In genomic region chr9:105608685-105609598, GRCh38 we compare ENCODE assay signal across 8 cellular contexts. TPM values are rescaled to one million over a fixed set of nuclear protein-coding genes. Genes with fewer than 3 reads are reported as not detected.
A peak's percentile ranks its signal among the peaks of the same experiment; 100 is the strongest.
DNase-seq lines count a peak whose midpoint lies in the region; ATAC-seq and TF ChIP-seq lines count a peak whose summit lies in the region.

No MANE protein-coding gene starts in this region.

- no peak overlapping the region for H3K27ac Mint-ChIP-seq in naive thymus-derived CD4-positive, alpha-beta T cell
- no peak overlapping the region for H3K27ac Mint-ChIP-seq in activated T-helper 1 cell treated with anti-CD3 and anti-CD28 coated beads, Interleukin-12 subunit alpha, Interleukin-12 subunit beta, Interleukin-2, Interleukin-4 antibody, amounts not matched to agents 30 ng/mL and 10 ng/mL and 1 ng/mL, durations not matched to agents 14 hours and 24 hours and 36 hours

- peak; percentile 31 to 83 (median 68) for TF ChIP-seq CTCF in dorsolateral prefrontal cortex (IDR thresholded peaks at IDR 0.05 in 54 of 56, conservative IDR thresholded peaks at IDR 0.05 in 2 of 56; ENCODE audit: low read depth in 1 of 56, partially characterized antibody in 56 of 56)

- no peak overlapping the region for H3K27ac ChIP-seq in dorsolateral prefrontal cortex
- H3K27ac ChIP-seq in naive thymus-derived CD4-positive, alpha-beta T cell (ENCODE audit: low read depth, low read length): no peak overlapping the region

- H3K27me3 Mint-ChIP-seq in naive thymus-derived CD4-positive, alpha-beta T cell: no peaks in the 10 kb centered on the region
- H3K27me3 Mint-ChIP-seq in activated T-helper 1 cell treated with anti-CD3 and anti-CD28 coated beads, Interleukin-12 subunit alpha, Interleukin-12 subunit beta, Interleukin-2, Interleukin-4 antibody, amounts not matched to agents 30 ng/mL and 10 ng/mL and 1 ng/mL, durations not matched to agents 14 hours and 24 hours and 36 hours (ENCODE audit: insufficient read depth): no peaks in the 10 kb centered on the region

- H3K9me3 ChIP-seq in naive thymus-derived CD4-positive, alpha-beta T cell (ENCODE audit: control insufficient read depth in 2 of 3, low read length in 3 of 3): no peaks in the 10 kb centered on the region

- peaks cover 0 to 5% (median 0%) of the 10 kb centered on the region in 7 donors for H3K4me1 Mint-ChIP-seq in naive thymus-derived CD4-positive, alpha-beta T cell
- H3K4me1 Mint-ChIP-seq in activated T-helper 1 cell treated with anti-CD3 and anti-CD28 coated beads, Interleukin-12 subunit alpha, Interleukin-12 subunit beta, Interleukin-2, Interleukin-4 antibody, amounts not matched to agents 30 ng/mL and 10 ng/mL and 1 ng/mL, durations not matched to agents 14 hours and 24 hours and 36 hours (ENCODE audit: low read depth): no peaks in the 10 kb centered on the region

- CTCF ChIA-PET in naive thymus-derived CD4-positive, alpha-beta T cell (lab: Charles Lee): interaction anchor here (0.7 to 3.3 kb wide), 10 partner anchors 13 to 273 kb away, joined by 3 to 13 read pairs (median 4); no protein-coding TSS in a partner anchor

- H3K27me3 ChIP-seq in dorsolateral prefrontal cortex: no peaks in the 10 kb centered on the region
- H3K27me3 ChIP-seq in naive thymus-derived CD4-positive, alpha-beta T cell (ENCODE audit: control insufficient read depth in 2 of 2, insufficient read depth in 2 of 2, low read length in 2 of 2): no peaks in the 10 kb centered on the region

- H3K4me3 Mint-ChIP-seq in naive thymus-derived CD4-positive, alpha-beta T cell: no peak overlapping the region
- H3K4me3 Mint-ChIP-seq in activated T-helper 1 cell treated with anti-CD3 and anti-CD28 coated beads, Interleukin-12 subunit alpha, Interleukin-12 subunit beta, Interleukin-2, Interleukin-4 antibody, amounts not matched to agents 30 ng/mL and 10 ng/mL and 1 ng/mL, durations not matched to agents 14 hours and 24 hours and 36 hours: no peak overlapping the region

- no peak overlapping the region for H3K4me3 ChIP-seq in dorsolateral prefrontal cortex
- no peak overlapping the region for H3K4me3 ChIP-seq in naive thymus-derived CD4-positive, alpha-beta T cell (ENCODE audit: low read length)

- intact Hi-C loops in dorsolateral prefrontal cortex (cut with DNase I): loop anchor here in 1 of 2 donors (10.0 kb wide), 1 partner anchor 106 kb away; no protein-coding TSS in a partner anchor
- intact Hi-C loops in naive thymus-derived CD4-positive, alpha-beta T cell (cut with micrococcal nuclease): loop anchor here (1.0 to 2.0 kb wide), 4 partner anchors 109 to 1564 kb away; no protein-coding TSS in a partner anchor
- intact Hi-C loops in activated T-helper 1 cell treated with anti-CD3 and anti-CD28 coated beads, Interleukin-12 subunit alpha, Interleukin-12 subunit beta, Interleukin-2, Interleukin-4 antibody, amounts not matched to agents 30 ng/mL and 10 ng/mL and 1 ng/mL, durations not matched to agents 14 hours and 24 hours and 36 hours (cut with micrococcal nuclease): loop anchor here (1.0 to 5.0 kb wide), 2 partner anchors 109 to 273 kb away; no protein-coding TSS in a partner anchor

- H3K36me3 ChIP-seq in naive thymus-derived CD4-positive, alpha-beta T cell (ENCODE audit: control insufficient read depth in 2 of 3, insufficient read depth in 3 of 3, low read length in 3 of 3): peaks cover 0 to 3% (median 0%) of the 10 kb centered on the region in 3 experiments

- DNase-seq in DMS153 treated with DMSO at 0.1 percent for 48 hours (lab: John Stamatoyannopoulos, UW; ENCODE audit: unreplicated experiment) (peak; percentile 71), HT1080 (ENCODE audit: low read depth) (peak; percentile 32), NOMO-1 treated with dmso at 0.1 percent for 144 hours (lab: John Stamatoyannopoulos, UW; ENCODE audit: unreplicated experiment) (peak; percentile 7), dorsolateral prefrontal cortex (no peak)
- DNase-seq in naive thymus-derived CD4-positive, alpha-beta T cell: peak in 6 of 9 donors; percentile 11 to 37 (median 30)
- no peak for DNase-seq in activated T-helper 1 cell treated with anti-CD3 and anti-CD28 coated beads, Interleukin-12 subunit alpha, Interleukin-12 subunit beta, Interleukin-2, Interleukin-4 antibody, amounts not matched to agents 30 ng/mL and 10 ng/mL and 1 ng/mL, durations not matched to agents 14 hours and 24 hours and 36 hours (ENCODE audit: low spot score)
- DNase-seq in activated CD4-positive, alpha-beta T cell treated with anti-CD3 and anti-CD28 coated beads for 48 hours: no peak

- peaks cover 4 to 32% (median 20%) of the 10 kb centered on the region in 5 donors for H3K36me3 Mint-ChIP-seq in naive thymus-derived CD4-positive, alpha-beta T cell
- H3K36me3 Mint-ChIP-seq in activated T-helper 1 cell treated with anti-CD3 and anti-CD28 coated beads, Interleukin-12 subunit alpha, Interleukin-12 subunit beta, Interleukin-2, Interleukin-4 antibody, amounts not matched to agents 30 ng/mL and 10 ng/mL and 1 ng/mL, durations not matched to agents 14 hours and 24 hours and 36 hours (ENCODE audit: low read depth): peaks cover 4% of the 10 kb centered on the region

- peaks cover 0 to 2% (median 0%) of the 10 kb centered on the region in 11 donors for H3K9me3 Mint-ChIP-seq in naive thymus-derived CD4-positive, alpha-beta T cell
- no peaks in the 10 kb centered on the region for H3K9me3 Mint-ChIP-seq in activated T-helper 1 cell treated with anti-CD3 and anti-CD28 coated beads, Interleukin-12 subunit alpha, Interleukin-12 subunit beta, Interleukin-2, Interleukin-4 antibody, amounts not matched to agents 30 ng/mL and 10 ng/mL and 1 ng/mL, durations not matched to agents 14 hours and 24 hours and 36 hours

- POLR2A ChIA-PET in naive thymus-derived CD4-positive, alpha-beta T cell (lab: Charles Lee): interaction anchor here (0.5 kb wide), 1 partner anchor 109 kb away, joined by 4 read pairs; no protein-coding TSS in a partner anchor

- ATAC-seq in GM19467 (IDR thresholded peaks at IDR 0.05; ENCODE audit: unreplicated experiment): peak; percentile 77
- ATAC-seq in naive thymus-derived CD4-positive, alpha-beta T cell: peak; percentile 67

- H3K4me1 ChIP-seq in naive thymus-derived CD4-positive, alpha-beta T cell (ENCODE audit: control insufficient read depth in 2 of 2, insufficient read depth in 2 of 2, low read length in 2 of 2): no peaks in the 10 kb centered on the region

RNA-seq across cellular contexts. Expression of gene FKTN, which starts 51.0 kb away (rescaled TPM):
- 10.4 and 10.5 TPM in 2 replicates for total RNA-seq in HT1080 (2014; rRNA removed; shearing (Covaris generic))
- 12.1 and 14.5 TPM in 2 replicates for polyA plus RNA-seq in HT1080 (2015; cell fraction: cytosol; rRNA removed)
- polyA plus RNA-seq in HT1080 (2015; cell fraction: nucleus; rRNA removed): 31.5 and 32.5 TPM in 2 replicates
- 10 to 100 TPM; 11.7 to 38.4 (median 22.1) TPM for total RNA-seq in dorsolateral prefrontal cortex
- total RNA-seq in naive thymus-derived CD4-positive, alpha-beta T cell: 10 to 100 TPM in 3 of 5 experiments, 1 to 10 TPM in 2; 8.0 to 15.5 (median 10.8) TPM
- polyA plus RNA-seq in naive thymus-derived CD4-positive, alpha-beta T cell: 1 to 10 TPM; 1.2 to 3.3 TPM
- total RNA-seq in activated T-helper 1 cell treated with anti-CD3 and anti-CD28 coated beads, Interleukin-12 subunit alpha, Interleukin-12 subunit beta, Interleukin-2, Interleukin-4 antibody, amounts not matched to agents 30 ng/mL and 10 ng/mL and 1 ng/mL, durations not matched to agents 14 hours and 24 hours and 36 hours: 12.4 and 12.6 TPM in 2 replicates

RNA-seq across cellular contexts. Expression of gene TAL2, which starts 53.3 kb away (rescaled TPM):
- 0.57 TPM in 1 of 2 replicates, not detected in the other for total RNA-seq in HT1080 (2014; rRNA removed; shearing (Covaris generic))
- not detected in 2 replicates for polyA plus RNA-seq in HT1080 (2015; cell fraction: cytosol; rRNA removed)
- 1.0 TPM in 1 of 2 replicates, not detected in the other for polyA plus RNA-seq in HT1080 (2015; cell fraction: nucleus; rRNA removed)
- 1 to 10 TPM in 27 of 120 experiments, under 1 TPM in 18, not detected in 75; 0.64 to 2.3 (median 1.1) TPM for total RNA-seq in dorsolateral prefrontal cortex
- under 1 TPM in 1 of 5 experiments, not detected in 4; 0.36 TPM for total RNA-seq in naive thymus-derived CD4-positive, alpha-beta T cell
- not detected for polyA plus RNA-seq in naive thymus-derived CD4-positive, alpha-beta T cell
- 0.31 TPM in 1 of 2 replicates, not detected in the other for total RNA-seq in activated T-helper 1 cell treated with anti-CD3 and anti-CD28 coated beads, Interleukin-12 subunit alpha, Interleukin-12 subunit beta, Interleukin-2, Interleukin-4 antibody, amounts not matched to agents 30 ng/mL and 10 ng/mL and 1 ng/mL, durations not matched to agents 14 hours and 24 hours and 36 hours

Comparison
In these comparisons a context has a peak if more than half of its experiments do, and no peak if none do; other contexts are left out.
1. DNase-seq: peak in DMS153 treated with DMSO at 0.1 percent for 48 hours (single experiment), HT1080 (single experiment), NOMO-1 treated with dmso at 0.1 percent for 144 hours (single experiment) and naive thymus-derived CD4-positive, alpha-beta T cell (6 of 9); none in dorsolateral prefrontal cortex (0 of 10), activated T-helper 1 cell treated with anti-CD3 and anti-CD28 coated beads, Interleukin-12 subunit alpha, Interleukin-12 subunit beta, Interleukin-2, Interleukin-4 antibody, amounts not matched to agents 30 ng/mL and 10 ng/mL and 1 ng/mL, durations not matched to agents 14 hours and 24 hours and 36 hours (single experiment) and activated CD4-positive, alpha-beta T cell treated with anti-CD3 and anti-CD28 coated beads for 48 hours (single experiment).